Comparison of ENCODE assay signal across 1 cellular context in genomic region chr16:54430491-54431030, GRCh38.
TF ChIP-seq lines count a peak whose summit lies in the region.

No MANE protein-coding gene starts in this region.

TF ChIP-seq in HepG2, 621 proteins besides CTCF, POLR2A, EP300 and RAD21 (continued from another document and continues in another):
- TF ChIP-seq HMGA1 (CRISPR knock-in tag; conservative IDR thresholded peaks at IDR 0.05): no peak
- TF ChIP-seq SCMH1 (CRISPR knock-in tag; IDR thresholded peaks at IDR 0.05; ENCODE audit: borderline replicate concordance): no peak
- TF ChIP-seq, protein P1, sequence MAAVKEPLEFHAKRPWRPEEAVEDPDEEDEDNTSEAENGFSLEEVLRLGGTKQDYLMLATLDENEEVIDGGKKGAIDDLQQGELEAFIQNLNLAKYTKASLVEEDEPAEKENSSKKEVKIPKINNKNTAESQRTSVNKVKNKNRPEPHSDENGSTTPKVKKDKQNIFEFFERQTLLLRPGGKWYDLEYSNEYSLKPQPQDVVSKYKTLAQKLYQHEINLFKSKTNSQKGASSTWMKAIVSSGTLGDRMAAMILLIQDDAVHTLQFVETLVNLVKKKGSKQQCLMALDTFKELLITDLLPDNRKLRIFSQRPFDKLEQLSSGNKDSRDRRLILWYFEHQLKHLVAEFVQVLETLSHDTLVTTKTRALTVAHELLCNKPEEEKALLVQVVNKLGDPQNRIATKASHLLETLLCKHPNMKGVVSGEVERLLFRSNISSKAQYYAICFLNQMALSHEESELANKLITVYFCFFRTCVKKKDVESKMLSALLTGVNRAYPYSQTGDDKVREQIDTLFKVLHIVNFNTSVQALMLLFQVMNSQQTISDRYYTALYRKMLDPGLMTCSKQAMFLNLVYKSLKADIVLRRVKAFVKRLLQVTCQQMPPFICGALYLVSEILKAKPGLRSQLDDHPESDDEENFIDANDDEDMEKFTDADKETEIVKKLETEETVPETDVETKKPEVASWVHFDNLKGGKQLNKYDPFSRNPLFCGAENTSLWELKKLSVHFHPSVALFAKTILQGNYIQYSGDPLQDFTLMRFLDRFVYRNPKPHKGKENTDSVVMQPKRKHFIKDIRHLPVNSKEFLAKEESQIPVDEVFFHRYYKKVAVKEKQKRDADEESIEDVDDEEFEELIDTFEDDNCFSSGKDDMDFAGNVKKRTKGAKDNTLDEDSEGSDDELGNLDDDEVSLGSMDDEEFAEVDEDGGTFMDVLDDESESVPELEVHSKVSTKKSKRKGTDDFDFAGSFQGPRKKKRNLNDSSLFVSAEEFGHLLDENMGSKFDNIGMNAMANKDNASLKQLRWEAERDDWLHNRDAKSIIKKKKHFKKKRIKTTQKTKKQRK (IDR thresholded peaks at IDR 0.05; ENCODE audit: low read length): no peak
- TF ChIP-seq ARNT (IDR thresholded peaks at IDR 0.05): no peak
- TF ChIP-seq, protein P2, sequence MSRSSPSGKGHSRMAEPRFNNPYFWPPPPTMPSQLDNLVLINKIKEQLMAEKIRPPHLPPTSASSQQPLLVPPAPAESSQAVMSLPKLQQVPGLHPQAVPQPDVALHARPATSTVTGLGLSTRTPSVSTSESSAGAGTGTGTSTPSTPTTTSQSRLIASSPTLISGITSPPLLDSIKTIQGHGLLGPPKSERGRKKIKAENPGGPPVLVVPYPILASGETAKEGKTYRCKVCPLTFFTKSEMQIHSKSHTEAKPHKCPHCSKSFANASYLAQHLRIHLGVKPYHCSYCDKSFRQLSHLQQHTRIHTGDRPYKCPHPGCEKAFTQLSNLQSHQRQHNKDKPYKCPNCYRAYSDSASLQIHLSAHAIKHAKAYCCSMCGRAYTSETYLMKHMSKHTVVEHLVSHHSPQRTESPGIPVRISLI (CRISPR knock-in tag; IDR thresholded peaks at IDR 0.05; ENCODE audit: borderline replicate concordance): no peak
- peak; percentile 46; the same call in 1 of the 2 replicates for TF ChIP-seq PHF21A (CRISPR knock-in tag; IDR thresholded peaks at IDR 0.05)
- peak; percentile 95 for TF ChIP-seq GFI1 (CRISPR knock-in tag; IDR thresholded peaks at IDR 0.05; ENCODE audit: borderline replicate concordance)
- TF ChIP-seq ATRX (CRISPR knock-in tag; IDR thresholded peaks at IDR 0.05; ENCODE audit: borderline replicate concordance): no peak
- peak; percentile 80; the same call in 1 of the 2 replicates for TF ChIP-seq HMG20A (CRISPR knock-in tag; IDR thresholded peaks at IDR 0.05; ENCODE audit: borderline replicate concordance)
- no peak for TF ChIP-seq ZNF33A (CRISPR knock-in tag; IDR thresholded peaks at IDR 0.05; ENCODE audit: borderline replicate concordance)
- peak; percentile 76; the same call in 1 of the 2 replicates for TF ChIP-seq FOXJ3 (CRISPR knock-in tag; IDR thresholded peaks at IDR 0.05; ENCODE audit: borderline replicate concordance)
- TF ChIP-seq ZNF589 (CRISPR knock-in tag; conservative IDR thresholded peaks at IDR 0.05): no peak
- TF ChIP-seq ZSCAN5A (CRISPR knock-in tag; IDR thresholded peaks at IDR 0.05; ENCODE audit: borderline replicate concordance): no peak; the same call in 1 of the 2 replicates
- no peak for TF ChIP-seq PRDM15 (CRISPR knock-in tag; IDR thresholded peaks at IDR 0.05)
- peak; percentile 62; the same call in 1 of the 2 replicates for TF ChIP-seq SOX13 (IDR thresholded peaks at IDR 0.05)
- peak in 1 of 2 experiments; percentile 87; a peak in 2 of 4 replicates for TF ChIP-seq SOX13 (CRISPR knock-in tag; conservative IDR thresholded peaks at IDR 0.05 in 1 of 2, IDR thresholded peaks at IDR 0.05 in 1 of 2)
- peak; percentile 51; the same call in 1 of the 2 replicates for TF ChIP-seq DPF2 (CRISPR knock-in tag; IDR thresholded peaks at IDR 0.05; ENCODE audit: borderline replicate concordance, low read depth)
- TF ChIP-seq MED13 (CRISPR knock-in tag; IDR thresholded peaks at IDR 0.05): no peak
- no peak for TF ChIP-seq MBD4 (IDR thresholded peaks at IDR 0.05; ENCODE audit: borderline replicate concordance, low read length)
- TF ChIP-seq, protein P3, sequence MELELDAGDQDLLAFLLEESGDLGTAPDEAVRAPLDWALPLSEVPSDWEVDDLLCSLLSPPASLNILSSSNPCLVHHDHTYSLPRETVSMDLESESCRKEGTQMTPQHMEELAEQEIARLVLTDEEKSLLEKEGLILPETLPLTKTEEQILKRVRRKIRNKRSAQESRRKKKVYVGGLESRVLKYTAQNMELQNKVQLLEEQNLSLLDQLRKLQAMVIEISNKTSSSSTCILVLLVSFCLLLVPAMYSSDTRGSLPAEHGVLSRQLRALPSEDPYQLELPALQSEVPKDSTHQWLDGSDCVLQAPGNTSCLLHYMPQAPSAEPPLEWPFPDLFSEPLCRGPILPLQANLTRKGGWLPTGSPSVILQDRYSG (CRISPR knock-in tag; IDR thresholded peaks at IDR 0.05): no peak
- peak; percentile 42; the same call in 1 of the 2 replicates for TF ChIP-seq KDM2A (CRISPR knock-in tag; IDR thresholded peaks at IDR 0.05; ENCODE audit: borderline replicate concordance, low read depth)
- TF ChIP-seq ZEB1 (IDR thresholded peaks at IDR 0.05; ENCODE audit: insufficient replicate concordance, low read depth): no peak
- TF ChIP-seq, protein P4, sequence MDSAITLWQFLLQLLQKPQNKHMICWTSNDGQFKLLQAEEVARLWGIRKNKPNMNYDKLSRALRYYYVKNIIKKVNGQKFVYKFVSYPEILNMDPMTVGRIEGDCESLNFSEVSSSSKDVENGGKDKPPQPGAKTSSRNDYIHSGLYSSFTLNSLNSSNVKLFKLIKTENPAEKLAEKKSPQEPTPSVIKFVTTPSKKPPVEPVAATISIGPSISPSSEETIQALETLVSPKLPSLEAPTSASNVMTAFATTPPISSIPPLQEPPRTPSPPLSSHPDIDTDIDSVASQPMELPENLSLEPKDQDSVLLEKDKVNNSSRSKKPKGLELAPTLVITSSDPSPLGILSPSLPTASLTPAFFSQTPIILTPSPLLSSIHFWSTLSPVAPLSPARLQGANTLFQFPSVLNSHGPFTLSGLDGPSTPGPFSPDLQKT (CRISPR knock-in tag; IDR thresholded peaks at IDR 0.05; ENCODE audit: borderline replicate concordance): no peak
- no peak for TF ChIP-seq ZNF24 (IDR thresholded peaks at IDR 0.05)
- no peak for TF ChIP-seq HDAC6 (IDR thresholded peaks at IDR 0.05; ENCODE audit: low read depth, low read length)
- TF ChIP-seq HOXD1 (CRISPR knock-in tag; IDR thresholded peaks at IDR 0.05): peak; percentile 76; the same call in 1 of the 2 replicates
- TF ChIP-seq HOXA5 (CRISPR knock-in tag; IDR thresholded peaks at IDR 0.05): peak; percentile 95
- peak; percentile 58; the same call in 1 of the 2 replicates for TF ChIP-seq RCOR2 (CRISPR knock-in tag; IDR thresholded peaks at IDR 0.05)
- no peak for TF ChIP-seq KAT7 (CRISPR knock-in tag; IDR thresholded peaks at IDR 0.05; ENCODE audit: borderline replicate concordance)
- TF ChIP-seq CBX2 (IDR thresholded peaks at IDR 0.05; ENCODE audit: low read depth, low read length): no peak
- TF ChIP-seq CBX2 (CRISPR knock-in tag; IDR thresholded peaks at IDR 0.05; ENCODE audit: low read depth): no peak
- peak; percentile 81; the same call in 1 of the 2 replicates for TF ChIP-seq ZNF816 (CRISPR knock-in tag; IDR thresholded peaks at IDR 0.05; ENCODE audit: borderline replicate concordance)
- TF ChIP-seq, protein P5, sequence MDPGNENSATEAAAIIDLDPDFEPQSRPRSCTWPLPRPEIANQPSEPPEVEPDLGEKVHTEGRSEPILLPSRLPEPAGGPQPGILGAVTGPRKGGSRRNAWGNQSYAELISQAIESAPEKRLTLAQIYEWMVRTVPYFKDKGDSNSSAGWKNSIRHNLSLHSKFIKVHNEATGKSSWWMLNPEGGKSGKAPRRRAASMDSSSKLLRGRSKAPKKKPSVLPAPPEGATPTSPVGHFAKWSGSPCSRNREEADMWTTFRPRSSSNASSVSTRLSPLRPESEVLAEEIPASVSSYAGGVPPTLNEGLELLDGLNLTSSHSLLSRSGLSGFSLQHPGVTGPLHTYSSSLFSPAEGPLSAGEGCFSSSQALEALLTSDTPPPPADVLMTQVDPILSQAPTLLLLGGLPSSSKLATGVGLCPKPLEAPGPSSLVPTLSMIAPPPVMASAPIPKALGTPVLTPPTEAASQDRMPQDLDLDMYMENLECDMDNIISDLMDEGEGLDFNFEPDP (CRISPR knock-in tag; conservative IDR thresholded peaks at IDR 0.05): no peak
- TF ChIP-seq ZNF784 (CRISPR knock-in tag; IDR thresholded peaks at IDR 0.05; ENCODE audit: borderline replicate concordance): no peak
- TF ChIP-seq TERF1 (CRISPR knock-in tag; IDR thresholded peaks at IDR 0.05): no peak
- TF ChIP-seq KAT2B (IDR thresholded peaks at IDR 0.05; ENCODE audit: borderline replicate concordance, low read depth, low read length): no peak
- TF ChIP-seq KLF6 (CRISPR knock-in tag; IDR thresholded peaks at IDR 0.05): 0 out of 2 replicates have a peak, but pooled peaks have one; percentile 60
- TF ChIP-seq, protein P6, sequence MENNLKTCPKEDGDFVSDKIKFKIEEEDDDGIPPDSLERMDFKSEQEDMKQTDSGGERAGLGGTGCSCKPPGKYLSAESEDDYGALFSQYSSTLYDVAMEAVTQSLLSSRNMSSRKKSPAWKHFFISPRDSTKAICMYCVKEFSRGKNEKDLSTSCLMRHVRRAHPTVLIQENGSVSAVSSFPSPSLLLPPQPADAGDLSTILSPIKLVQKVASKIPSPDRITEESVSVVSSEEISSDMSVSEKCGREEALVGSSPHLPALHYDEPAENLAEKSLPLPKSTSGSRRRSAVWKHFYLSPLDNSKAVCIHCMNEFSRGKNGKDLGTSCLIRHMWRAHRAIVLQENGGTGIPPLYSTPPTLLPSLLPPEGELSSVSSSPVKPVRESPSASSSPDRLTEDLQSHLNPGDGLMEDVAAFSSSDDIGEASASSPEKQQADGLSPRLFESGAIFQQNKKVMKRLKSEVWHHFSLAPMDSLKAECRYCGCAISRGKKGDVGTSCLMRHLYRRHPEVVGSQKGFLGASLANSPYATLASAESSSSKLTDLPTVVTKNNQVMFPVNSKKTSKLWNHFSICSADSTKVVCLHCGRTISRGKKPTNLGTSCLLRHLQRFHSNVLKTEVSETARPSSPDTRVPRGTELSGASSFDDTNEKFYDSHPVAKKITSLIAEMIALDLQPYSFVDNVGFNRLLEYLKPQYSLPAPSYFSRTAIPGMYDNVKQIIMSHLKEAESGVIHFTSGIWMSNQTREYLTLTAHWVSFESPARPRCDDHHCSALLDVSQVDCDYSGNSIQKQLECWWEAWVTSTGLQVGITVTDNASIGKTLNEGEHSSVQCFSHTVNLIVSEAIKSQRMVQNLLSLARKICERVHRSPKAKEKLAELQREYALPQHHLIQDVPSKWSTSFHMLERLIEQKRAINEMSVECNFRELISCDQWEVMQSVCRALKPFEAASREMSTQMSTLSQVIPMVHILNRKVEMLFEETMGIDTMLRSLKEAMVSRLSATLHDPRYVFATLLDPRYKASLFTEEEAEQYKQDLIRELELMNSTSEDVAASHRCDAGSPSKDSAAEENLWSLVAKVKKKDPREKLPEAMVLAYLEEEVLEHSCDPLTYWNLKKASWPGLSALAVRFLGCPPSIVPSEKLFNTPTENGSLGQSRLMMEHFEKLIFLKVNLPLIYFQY (CRISPR knock-in tag; IDR thresholded peaks at IDR 0.05; ENCODE audit: borderline replicate concordance): 0 out of 2 replicates have a peak, but pooled peaks have one; percentile 41
- TF ChIP-seq MTA3 (CRISPR knock-in tag; IDR thresholded peaks at IDR 0.05): no peak
- TF ChIP-seq ZNF17 (CRISPR knock-in tag; IDR thresholded peaks at IDR 0.05): no peak; the same call in 1 of the 2 replicates
